Comparison of ENCODE assay signal across 8 cellular contexts in genomic region chr5:132215329-132215728, GRCh38. TPM values are rescaled to one million over a fixed set of nuclear protein-coding genes. Genes with fewer than 3 reads are reported as not detected.
DNase-seq lines count a peak whose midpoint lies in the region; ATAC-seq and TF ChIP-seq lines count a peak whose summit lies in the region.

No MANE protein-coding gene starts in this region.

- no peak overlapping the region for H3K4me3 Mint-ChIP-seq in immature natural killer cell
- H3K4me3 Mint-ChIP-seq in endothelial cell (ENCODE audit: unreplicated experiment), result no peak overlapping the region

- no peaks in the 10 kb centered on the region for H3K9me3 ChIP-seq in left lung
- no peaks in the 10 kb centered on the region for H3K9me3 ChIP-seq in thoracic aorta

- H3K36me3 ChIP-seq in left lung (peaks cover 0 to 46% of the 10 kb centered on the region in 2 donors), thoracic aorta (peaks cover 28% of the 10 kb centered on the region)

- H3K27ac Mint-ChIP-seq in immature natural killer cell (no peak overlapping the region), endothelial cell (ENCODE audit: unreplicated experiment) (no peak overlapping the region)

- no peaks in the 10 kb centered on the region for H3K36me3 Mint-ChIP-seq in immature natural killer cell
- peaks cover 4% of the 10 kb centered on the region for H3K36me3 Mint-ChIP-seq in endothelial cell (ENCODE audit: low read depth, unreplicated experiment)

- H3K27ac ChIP-seq in left lung (peak overlapping the region; percentile 14 to 60), thoracic aorta (peak overlapping the region; percentile 96 to 97)

- H3K27me3 ChIP-seq in left lung (no peaks in the 10 kb centered on the region), thoracic aorta (replicated peaks; ENCODE audit: insufficient read depth) (no peaks in the 10 kb centered on the region)

- TF ChIP-seq CTCF in left lung (IDR thresholded peaks at IDR 0.05), result no peak
- no peak for TF ChIP-seq CTCF in thoracic aorta (IDR thresholded peaks at IDR 0.05)
- no peak for TF ChIP-seq CTCF in endothelial cell (IDR thresholded peaks at IDR 0.05; ENCODE audit: unreplicated experiment)

- H3K9me3 Mint-ChIP-seq in immature natural killer cell (no peaks in the 10 kb centered on the region), endothelial cell (ENCODE audit: unreplicated experiment) (no peaks in the 10 kb centered on the region)

- peak; percentile 94 for DNase-seq in cerebellar cortex (ENCODE audit: low spot score)
- DNase-seq in left lung, result peak; percentile 89 to 91
- peak; percentile 90 for DNase-seq in thoracic aorta (ENCODE audit: low spot score)
- DNase-seq in immature natural killer cell, result no peak
- no peak for DNase-seq in stimulated activated CD8-positive, alpha-beta memory T cell treated with anti-CD3 and anti-CD28 coated beads, Interleukin-4, amount 100 ng/mL, for 48 hours
- DNase-seq in endothelial cell (ENCODE audit: low spot score), result no peak

- no peaks in the 10 kb centered on the region for H3K4me1 Mint-ChIP-seq in immature natural killer cell
- no peaks in the 10 kb centered on the region for H3K4me1 Mint-ChIP-seq in endothelial cell (ENCODE audit: unreplicated experiment)

- H3K4me1 ChIP-seq in left lung (peaks cover 0 to 7% of the 10 kb centered on the region in 2 donors), thoracic aorta (ENCODE audit: control insufficient read depth in 1 of 2, low read depth in 2 of 2) (peaks cover 10 to 48% of the 10 kb centered on the region in 2 donors)

- TF ChIP-seq RAD21 in Ishikawa (IDR thresholded peaks at IDR 0.05; ENCODE audit: low read depth), result no peak

- ATAC-seq in left lung, result peak; percentile 97
- peak; percentile 90 for ATAC-seq in thoracic aorta (ENCODE audit: insufficient number of reproducible peaks, low FRiP score, low read depth)
- no peak for ATAC-seq in GM18511 (IDR thresholded peaks at IDR 0.05; ENCODE audit: unreplicated experiment)

- intact Hi-C loops in left lung (cut with DNase I), result no loop called here

- H3K4me3 ChIP-seq in left lung, result no peak overlapping the region
- H3K4me3 ChIP-seq in thoracic aorta, result no peak overlapping the region

- H3K27me3 Mint-ChIP-seq in immature natural killer cell (ENCODE audit: low read depth in 3 of 3) (peaks cover 0 to 2% (median 0%) of the 10 kb centered on the region in 3 donors), endothelial cell (ENCODE audit: unreplicated experiment) (peaks cover 4% of the 10 kb centered on the region)

- TF ChIP-seq EP300 in Ishikawa (IDR thresholded peaks at IDR 0.05; ENCODE audit: borderline replicate concordance), result no peak

TF ChIP-seq in Ishikawa, 13 proteins besides CTCF, POLR2A, EP300 and RAD21:
- no peak for TF ChIP-seq TAF1 (IDR thresholded peaks at IDR 0.05; ENCODE audit: low read depth)
- TF ChIP-seq ZBTB7A (IDR thresholded peaks at IDR 0.05; ENCODE audit: low read depth), result no peak
- TF ChIP-seq NFIC (IDR thresholded peaks at IDR 0.05), result peak; percentile 67
- TF ChIP-seq USF1 (IDR thresholded peaks at IDR 0.05), result peak; percentile 74
- no peak for TF ChIP-seq FOXM1 (IDR thresholded peaks at IDR 0.05; ENCODE audit: borderline replicate concordance, low read depth)
- no peak for TF ChIP-seq YY1 (IDR thresholded peaks at IDR 0.05; ENCODE audit: low read depth)
- no peak for TF ChIP-seq TEAD4 (IDR thresholded peaks at IDR 0.05)
- TF ChIP-seq CEBPB (IDR thresholded peaks at IDR 0.05), result no peak
- TF ChIP-seq TCF12 (IDR thresholded peaks at IDR 0.05; ENCODE audit: low read depth), result 0 out of 2 replicates have a peak, but pooled peaks have one; percentile 38
- peak; percentile 71 for TF ChIP-seq MAX (IDR thresholded peaks at IDR 0.05)

RNA-seq across cellular contexts. Expression of gene P4HA2, which starts 12.3 kb away (rescaled TPM):
- total RNA-seq in left lung (10 to 100 TPM; 58.5 to 81.9 TPM), thoracic aorta (10 to 100 TPM; 31.3 to 47.7 TPM), endothelial cell (ENCODE audit: unreplicated experiment) (9.9 TPM)
- polyA plus RNA-seq in immature natural killer cell, result under 1 TPM in 2 of 3 donors, not detected in 1; 0.91 TPM

RNA-seq across cellular contexts. Expression of gene PDLIM4, which starts 42.2 kb away (rescaled TPM):
- total RNA-seq in left lung, result 10 to 100 TPM in 1 of 2 donors, 1 to 10 TPM in 1; 7.7 to 13.5 TPM
- total RNA-seq in thoracic aorta, result 10 to 100 TPM; 50.6 to 81.0 TPM
- polyA plus RNA-seq in immature natural killer cell, result not detected
- 8.5 TPM for total RNA-seq in endothelial cell (ENCODE audit: unreplicated experiment)

Comparison
In these comparisons a context has a peak if more than half of its experiments do, and no peak if none do; other contexts are left out.
1. DNase-seq: peak in cerebellar cortex (single experiment), left lung (2 of 2) and thoracic aorta (single experiment); none in immature natural killer cell (0 of 3), stimulated activated CD8-positive, alpha-beta memory T cell treated with anti-CD3 and anti-CD28 coated beads, Interleukin-4, amount 100 ng/mL, for 48 hours (single experiment) and endothelial cell (single experiment).